In the genomic region with DNA sequence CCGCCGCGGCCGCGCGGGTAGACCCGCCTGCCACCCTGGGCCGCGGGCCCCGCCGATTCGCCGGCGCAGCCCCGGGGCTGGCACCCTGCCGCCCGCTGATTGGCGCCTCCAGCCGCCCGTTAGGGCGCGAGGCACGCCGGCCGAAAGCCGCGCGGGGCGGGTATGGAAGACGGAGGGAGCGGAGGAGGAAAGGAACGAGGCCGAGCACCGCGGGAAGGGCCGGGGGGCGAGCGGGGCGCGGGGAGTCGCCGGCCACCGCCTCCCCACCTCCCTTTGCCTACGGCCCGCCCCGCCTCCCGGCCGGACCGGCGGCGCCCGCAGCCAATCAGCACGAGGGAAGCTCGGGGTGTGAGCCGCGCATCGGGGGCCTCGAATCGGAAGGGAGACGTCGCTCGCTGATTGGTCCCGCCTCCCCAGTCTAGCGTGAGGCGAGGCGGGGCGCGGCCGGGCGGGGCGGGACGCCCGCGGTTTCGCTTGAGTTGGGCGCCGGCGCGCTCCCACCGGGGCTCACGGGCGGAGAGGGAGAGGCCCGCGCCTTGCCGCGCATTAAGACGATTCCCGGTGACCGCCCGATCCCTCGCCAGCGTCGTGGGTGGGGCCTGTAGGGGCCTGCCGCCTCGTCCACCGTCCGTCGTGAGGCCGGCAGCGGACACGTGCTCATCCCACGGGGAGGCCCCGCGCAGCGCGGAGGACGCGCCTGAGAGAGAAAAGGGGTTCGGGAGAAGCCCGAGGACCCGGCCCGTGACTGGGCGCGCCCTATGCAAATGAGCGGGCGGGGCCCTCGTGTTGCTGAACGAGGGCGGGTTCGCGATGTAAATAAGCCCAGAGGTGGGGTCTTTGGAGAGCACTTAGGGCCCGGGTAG, we compare ENCODE assay signal across 8 cellular contexts. TPM values are rescaled to one million over a fixed set of nuclear protein-coding genes. Genes with fewer than 3 reads are reported as not detected.
DNase-seq lines count a peak whose midpoint lies in the region; ATAC-seq and FAIRE-seq lines count a peak whose summit lies in the region.

No MANE protein-coding gene starts in this region.

- H3K4me3 ChIP-seq in endocrine pancreas (ENCODE audit: control insufficient read depth, insufficient read depth, low read length) (peak overlapping the region; percentile 74), mesodermal cell (ENCODE audit: extremely low read depth, insufficient read depth, low read length, poor library complexity, severe bottlenecking) (peak overlapping the region; percentile 50)

- H3K9ac ChIP-seq in endocrine pancreas (ENCODE audit: control insufficient read depth, insufficient read depth, low read length): peak overlapping the region; percentile 38

- H3K9me3 ChIP-seq in endocrine pancreas (ENCODE audit: control insufficient read depth, low read length) (no peaks in the 10 kb centered on the region), mesodermal cell (ENCODE audit: control insufficient read depth, low read length) (no peaks in the 10 kb centered on the region)

- peaks cover 7% of the 10 kb centered on the region for H3K4me1 ChIP-seq in endocrine pancreas (ENCODE audit: control insufficient read depth, insufficient read depth, low read length)
- peaks cover 21% of the 10 kb centered on the region for H3K4me1 ChIP-seq in mesodermal cell (ENCODE audit: control insufficient read depth, insufficient read depth, low read length, poor library complexity, severe bottlenecking)

- WGBS in mesodermal cell (ENCODE audit: insufficient coverage in 2 of 2), 2 experiments: 0% methylated on average over 54 to 81 of the region's 122 CpGs

- no peaks in the 10 kb centered on the region for H3K36me3 ChIP-seq in endocrine pancreas (ENCODE audit: control insufficient read depth, insufficient read depth, low read length)
- peaks cover 3% of the 10 kb centered on the region for H3K36me3 ChIP-seq in mesodermal cell (ENCODE audit: control insufficient read depth, insufficient read depth, low read length)

- peak; percentile 51 for FAIRE-seq in HTR-8/SVneo (lab: Jason Lieb, UNC)

- peak; percentile 99 for DNase-seq in COR-L47 (lab: John Stamatoyannopoulos, UW)
- peak; percentile 88 for DNase-seq in HTR-8/SVneo (ENCODE audit: insufficient read length, low spot score)
- DNase-seq in NOMO-1 treated with DMSO at 0.1 percent for 48 hours (lab: John Stamatoyannopoulos, UW; ENCODE audit: unreplicated experiment): peak; percentile 93
- DNase-seq in activated CD8-positive, alpha-beta memory T cell treated with anti-CD3 and anti-CD28 coated beads, Interleukin-2, amount 50 U/mL, for 1 hour (ENCODE audit: extremely low read depth): peak; percentile 83
- peak; percentile 85 for DNase-seq in stimulated activated CD8-positive, alpha-beta memory T cell treated with anti-CD3 and anti-CD28 coated beads, Interleukin-15, amount 100 ng/mL, for 24 hours (ENCODE audit: low read depth)

- H3K27me3 ChIP-seq in endocrine pancreas (ENCODE audit: control insufficient read depth, insufficient read depth, low read length): no peaks in the 10 kb centered on the region

- peak; percentile 75 for ATAC-seq in GM21381 (IDR thresholded peaks at IDR 0.05; ENCODE audit: unreplicated experiment)

- H3K27ac ChIP-seq in mesodermal cell (ENCODE audit: low read depth, low read length, severe bottlenecking): peak overlapping the region; percentile 97

RNA-seq across cellular contexts. Expression of gene SMAD2, which starts 0.6 kb away (rescaled TPM):
- 73.2 TPM for polyA plus RNA-seq in mesodermal cell (2013, experiment 1 of 2)
- polyA plus RNA-seq in mesodermal cell (2013, experiment 2 of 2): 73.0 TPM

Comparison
In these comparisons a context has a peak if more than half of its experiments do, and no peak if none do; other contexts are left out.
1. Peak in every context shown above with its lines: DNase-seq, ATAC-seq, H3K4me3 ChIP-seq and H3K27ac ChIP-seq.